ENCODE assay signal across 23 cellular contexts in the genomic region with DNA sequence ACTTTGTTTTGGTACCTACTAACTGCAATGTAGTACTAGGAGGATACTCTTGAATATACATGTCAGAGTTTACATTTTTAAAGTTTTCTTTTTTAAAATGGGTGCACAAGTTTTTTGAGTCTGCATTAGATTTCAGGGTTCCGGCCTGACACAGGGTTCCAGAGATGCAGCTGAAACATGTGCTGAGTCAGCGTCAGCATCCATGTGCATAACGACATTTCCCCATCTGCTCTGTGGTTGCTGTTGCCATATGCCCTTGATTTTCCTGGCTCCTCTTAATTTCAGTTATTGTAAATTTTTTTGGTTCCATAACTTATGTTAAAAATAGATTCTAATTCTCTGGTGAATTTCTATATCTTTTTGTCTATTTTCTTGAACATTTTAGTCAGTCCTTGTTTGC. TPM values are rescaled to one million over a fixed set of nuclear protein-coding genes. Genes with fewer than 3 reads are reported as not detected.
A peak's percentile ranks its signal among the peaks of the same experiment; 100 is the strongest.
DNase-seq lines count a peak whose midpoint lies in the region; ATAC-seq, FAIRE-seq and TF ChIP-seq lines count a peak whose summit lies in the region.
"Had no signal": no experiment of that assay in that cellular context is flagged by ENCODE, and none has a peak within 500 bp of the region (broad histone marks: within the 10 kb centered on the region; RNA-seq: fewer than 3 reads in every experiment).

No MANE protein-coding gene starts in this region.

- H2BK15ac ChIP-seq in H1 (ENCODE audit: low read length), result no peak overlapping the region

- H4K5ac ChIP-seq in H1 (ENCODE audit: insufficient read length, low read depth, low read length), result no peak overlapping the region

- H3K79me2 ChIP-seq in GM23338 (replicated peaks; ENCODE audit: insufficient read depth) (no peaks in the 10 kb centered on the region), H1 (ENCODE audit: control insufficient read depth in 1 of 2, insufficient read depth in 2 of 2, low read length in 2 of 2) (no peaks in the 10 kb centered on the region)

- H4K20me1 ChIP-seq in GM23338 (replicated peaks; ENCODE audit: insufficient read depth) (no peaks in the 10 kb centered on the region), H1 (replicated peaks in 1 of 2; ENCODE audit: control insufficient read depth in 1 of 2, insufficient read depth in 2 of 2, low read length in 2 of 2) (no peaks in the 10 kb centered on the region)
- H4K20me1 ChIP-seq: BLaER1 treated with 17β-estradiol and CSF1 and Interleukin-3, amounts not matched to agents 10 nM and 100 nM had no signal

- FAIRE-seq in H1 (lab: Jason Lieb, UNC), result no peak
- FAIRE-seq: GM12891 had no signal

- peaks cover 10% of the 10 kb centered on the region; the same call in 1 of the 2 replicates for H3K4me1 ChIP-seq in GM23338 (ENCODE audit: insufficient read depth)
- no peaks in the 10 kb centered on the region for H3K4me1 ChIP-seq in H1 (replicated peaks in 1 of 4; ENCODE audit: control insufficient read depth in 3 of 4, insufficient read depth in 4 of 4, low read length in 3 of 4)

- POLR2A ChIA-PET in H1 (lab: Charles Lee; ENCODE audit: partially characterized antibody), result no interaction called here

- H3K27ac Mint-ChIP-seq in GM23338, result no peak overlapping the region
- H3K27ac Mint-ChIP-seq: CD8-positive, alpha-beta T cell had no signal

- H3K18ac ChIP-seq in H1 (ENCODE audit: extremely low read depth, low read length), result peak overlapping the region; percentile 57; the same call in 1 of the 2 replicates

- H3K27me3 ChIP-seq in GM23338 (ENCODE audit: insufficient read depth), result no peaks in the 10 kb centered on the region
- H3K27me3 ChIP-seq in H1 (replicated peaks in 1 of 4; ENCODE audit: control insufficient read depth in 3 of 4, extremely low read depth in 1 of 4, insufficient read depth in 3 of 4, low read length in 3 of 4), result no peaks in the 10 kb centered on the region
- H3K27me3 ChIP-seq: BLaER1 treated with 17β-estradiol and CSF1 and Interleukin-3, amounts not matched to agents 10 nM and 100 nM had no signal

- no peak for TF ChIP-seq RAD21 in H1 (IDR thresholded peaks at IDR 0.05 in 1 of 2, conservative IDR thresholded peaks at IDR 0.05 in 1 of 2; ENCODE audit: low read depth in 2 of 2, low read length in 2 of 2)

- no peaks in the 10 kb centered on the region for H3K36me3 Mint-ChIP-seq in GM23338 (ENCODE audit: low read depth)
- H3K36me3 Mint-ChIP-seq: CD8-positive, alpha-beta T cell had no signal

- H4K91ac ChIP-seq in H1 (replicated peaks; ENCODE audit: insufficient read length, low read length), result no peak overlapping the region

- H2BK20ac ChIP-seq in H1 (ENCODE audit: low read length), result no peak overlapping the region

- no peak overlapping the region for H3K14ac ChIP-seq in H1 (ENCODE audit: insufficient read length)

- H3K36me3 ChIP-seq in GM23338 (ENCODE audit: insufficient read depth) (no peaks in the 10 kb centered on the region), H1 (ENCODE audit: control insufficient read depth in 2 of 4, insufficient read depth in 4 of 4, low read length in 3 of 4) (no peaks in the 10 kb centered on the region)
- H3K36me3 ChIP-seq: BLaER1 treated with 17β-estradiol and CSF1 and Interleukin-3, amounts not matched to agents 10 nM and 100 nM had no signal

- H3K23ac ChIP-seq in H1 (ENCODE audit: insufficient read length), result no peak overlapping the region

- peak overlapping the region; percentile 98 for H2AFZ ChIP-seq in GM23338
- 0 out of 2 replicates have a peak overlapping the region, but pooled peaks have one; percentile 7 for H2AFZ ChIP-seq in H1 (ENCODE audit: low read length)

- H3K9ac ChIP-seq in H1 (replicated peaks in 1 of 4; ENCODE audit: extremely low read depth in 1 of 4, low read depth in 3 of 4, low read length in 3 of 4), result no peak overlapping the region
- H3K9ac ChIP-seq: BLaER1 treated with 17β-estradiol and CSF1 and Interleukin-3, amounts not matched to agents 10 nM and 100 nM; SK-N-SH had no signal

- WGBS in H1 (ENCODE audit: extremely low coverage in 1 of 2, insufficient coverage in 1 of 2, insufficient read length in 1 of 2, insufficient replicate concordance in 2 of 2, low coverage in 1 of 2, low lambda C conversion rate in 2 of 2, missing lambda C conversion rate in 1 of 2), 2 experiments, result 96% methylated on average over 3 of the region's 3 CpGs; no CpG with 5 or more reads in 1 of the 2 experiments

- no peaks in the 10 kb centered on the region for H3K9me3 ChIP-seq in H1 (ENCODE audit: insufficient read depth in 2 of 2, low read depth in 1 of 2, low read length in 1 of 2)
- H3K9me3 ChIP-seq: BLaER1 treated with 17β-estradiol and CSF1 and Interleukin-3, amounts not matched to agents 10 nM and 100 nM; SK-N-SH had no signal

- no peaks in the 10 kb centered on the region for H3K27me3 Mint-ChIP-seq in GM23338 (ENCODE audit: insufficient read depth, low read depth, poor library complexity)

- no peak overlapping the region for H2BK120ac ChIP-seq in H1 (replicated peaks; ENCODE audit: low read depth, low read length)

- no peak overlapping the region for H2BK5ac ChIP-seq in H1 (ENCODE audit: low read depth, low read length)

- H3K9me3 Mint-ChIP-seq in GM23338, result no peaks in the 10 kb centered on the region
- H3K9me3 Mint-ChIP-seq: CD8-positive, alpha-beta T cell had no signal

- no peak overlapping the region for H3K4me3 ChIP-seq in AG10803 (ENCODE audit: low read length)
- H3K4me3 ChIP-seq in GM23338, result no peak overlapping the region
- no peak overlapping the region for H3K4me3 ChIP-seq in H1 (ENCODE audit: extremely low read depth in 1 of 4, insufficient read depth in 2 of 4, low read depth in 3 of 4, low read length in 4 of 4)
- H3K4me3 ChIP-seq: BLaER1 treated with 17β-estradiol and CSF1 and Interleukin-3, amounts not matched to agents 10 nM and 100 nM had no signal

- H3F3A ChIP-seq in GM23338 (replicated peaks; ENCODE audit: low read depth), result no peaks in the 10 kb centered on the region

- ATAC-seq in GM23338 (no peak), HG03135 (IDR thresholded peaks at IDR 0.05; ENCODE audit: unreplicated experiment) (no peak), GM18498 (IDR thresholded peaks at IDR 0.05; ENCODE audit: unreplicated experiment) (no peak)
- ATAC-seq: CD8-positive, alpha-beta T cell; Panc1 had no signal

- H3K56ac ChIP-seq in H1 (replicated peaks; ENCODE audit: insufficient read length, low read depth, low read length), result no peak overlapping the region

- no peak overlapping the region for H3K4me2 ChIP-seq in GM23338
- H3K4me2 ChIP-seq in H1 (ENCODE audit: insufficient read depth in 1 of 2, low read depth in 2 of 2, low read length in 2 of 2), result no peak overlapping the region
- H3K4me2 ChIP-seq: BLaER1 treated with 17β-estradiol and CSF1 and Interleukin-3, amounts not matched to agents 10 nM and 100 nM; SK-N-SH had no signal

- H3K4me3 Mint-ChIP-seq in GM23338, result no peak overlapping the region
- H3K4me3 Mint-ChIP-seq: CD8-positive, alpha-beta T cell had no signal

- H3K27ac ChIP-seq in GM23338 (ENCODE audit: low read depth) (no peak overlapping the region), H1 (ENCODE audit: low read depth, low read length) (no peak overlapping the region)
- H3K27ac ChIP-seq: BLaER1 treated with 17β-estradiol and CSF1 and Interleukin-3, amounts not matched to agents 10 nM and 100 nM had no signal

- no peak overlapping the region for H2AK5ac ChIP-seq in H1 (ENCODE audit: low read depth, low read length)

- TF ChIP-seq CTCF in AG10803 (conservative IDR thresholded peaks at IDR 0.05; ENCODE audit: low read length), result no peak
- no peak for TF ChIP-seq CTCF in GM23338 (conservative IDR thresholded peaks at IDR 0.05; ENCODE audit: low read depth in 2 of 2)
- no peak for TF ChIP-seq CTCF in H1 (IDR thresholded peaks at IDR 0.05; ENCODE audit: control extremely low read depth in 1 of 3, insufficient read depth in 1 of 3, low read depth in 1 of 3, low read length in 3 of 3)

- H3K4ac ChIP-seq in H1 (replicated peaks; ENCODE audit: insufficient read length, low read depth, low read length), result no peak overlapping the region

- no peak for TF ChIP-seq EP300 in H1 (IDR thresholded peaks at IDR 0.05; ENCODE audit: borderline replicate concordance in 1 of 2, low read depth in 2 of 2, low read length in 2 of 2)

- no peak for TF ChIP-seq POLR2A in H1 (IDR thresholded peaks at IDR 0.05; ENCODE audit: control extremely low read depth in 1 of 2, low read depth in 2 of 2, low read length in 2 of 2)

- H4K8ac ChIP-seq in H1 (ENCODE audit: extremely low read depth, insufficient read depth, low read length), result no peak overlapping the region

- CTCF ChIA-PET in H1 (lab: Charles Lee; ENCODE audit: partially characterized antibody), result no interaction called here

- peaks cover 10% of the 10 kb centered on the region; the same call in 2 of the 3 replicates for H3K4me1 Mint-ChIP-seq in GM23338

- H3K9me2 ChIP-seq in GM23338 (ENCODE audit: insufficient read depth), result no peaks in the 10 kb centered on the region
- H3K9me2 ChIP-seq: SK-N-SH had no signal

- no peaks in the 10 kb centered on the region for H3K79me1 ChIP-seq in H1 (ENCODE audit: low read depth, low read length)

- DNase-seq in AG10803 (ENCODE audit: low read depth) (peak; percentile 54), GM23338 (ENCODE audit: low spot score) (no peak), NCI-H446 (lab: John Stamatoyannopoulos, UW) (peak; percentile 58 to 70), H1 (ENCODE audit: low read depth in 1 of 2, low spot score in 2 of 2) (no peak), GF-D8 (lab: John Stamatoyannopoulos, UW) (no peak), NCI-H526 (lab: John Stamatoyannopoulos, UW) (no peak)
- DNase-seq: CD8-positive, alpha-beta T cell; DMS79; GOT3; KBM-7; MM.1S; NCI-H1048; NCI-H1417 treated with DMSO at 0.1 percent for 48 hours; NCI-H2029; NCI-H748 treated with DMSO at 0.1 percent for 48 hours; SIG-M5; SK-N-SH; T-helper 2 cell had no signal

- H3K23me2 ChIP-seq in H1 (ENCODE audit: low read depth, low read length), result no peaks in the 10 kb centered on the region

- H2BK12ac ChIP-seq in H1 (ENCODE audit: low read depth, low read length), result no peak overlapping the region

RNA-seq across cellular contexts. Expression of a gene that starts 12.3 kb away (rescaled TPM):
- 43.8 and 45.4 TPM in 2 replicates for total RNA-seq in GM23338 (2014; rRNA removed; shearing (Covaris generic))
- polyA plus RNA-seq in GM23338 (2016; fragmentation: Nextera tagmentation; extraction: Ambion mirVana) (19.2 and 21.0 TPM in 2 replicates), H1 (2011; rRNA removed) (38.1 and 39.6 TPM in 2 replicates)
- 63.1 and 66.3 TPM in 2 replicates for total RNA-seq in H1 (2021; fragmentation: NEBNext Ultra II Directional; extraction: Animal tissue kit (Norgen Biotek cat#: 25700))
- polyA plus RNA-seq in H1 (2011; cell fraction: cytosol; rRNA removed), result 52.2 TPM
- 38.2 TPM for polyA plus RNA-seq in H1 (2011; cell fraction: nucleus; rRNA removed)
- 55.7 to 68.2 TPM (median 61.8 TPM) in 4 replicates for polyA plus RNA-seq in H1 (2012, experiment 1 of 2)
- 33.9 TPM for polyA plus RNA-seq in H1 (2012, experiment 2 of 2)
- polyA plus RNA-seq in H1 (2013, experiment 1 of 2), result 24.9 TPM
- 23.7 TPM for polyA plus RNA-seq in H1 (2013, experiment 2 of 2)
- 74.4 and 104 TPM in 2 replicates for polyA minus RNA-seq in H1 (2011; rRNA and poly(A)+ RNA removed)
- polyA minus RNA-seq in H1 (2011; cell fraction: cytosol; rRNA and poly(A)+ RNA removed), result 33.6 TPM
- polyA minus RNA-seq in H1 (2011; cell fraction: nucleus; rRNA and poly(A)+ RNA removed), result 27.2 TPM

RNA-seq across cellular contexts. Expression of a gene that starts 27.3 kb away (rescaled TPM):
- 7.3 and 9.0 TPM in 2 replicates for total RNA-seq in GM23338 (2014; rRNA removed; shearing (Covaris generic))
- polyA plus RNA-seq in GM23338 (2016; fragmentation: Nextera tagmentation; extraction: Ambion mirVana) (7.4 and 7.7 TPM in 2 replicates), H1 (2011; rRNA removed) (0.99 and 1.6 TPM in 2 replicates)
- total RNA-seq in H1 (2021; fragmentation: NEBNext Ultra II Directional; extraction: Animal tissue kit (Norgen Biotek cat#: 25700)), result 12.4 and 13.9 TPM in 2 replicates
- polyA plus RNA-seq in H1 (2011; cell fraction: cytosol; rRNA removed), result 3.5 TPM
- 1.4 TPM for polyA plus RNA-seq in H1 (2011; cell fraction: nucleus; rRNA removed)
- 3.9 to 8.6 TPM (median 4.4 TPM) in 4 replicates for polyA plus RNA-seq in H1 (2012, experiment 1 of 2)
- polyA plus RNA-seq in H1 (2012, experiment 2 of 2), result 4.2 TPM
- polyA plus RNA-seq in H1 (2013, experiment 1 of 2), result 6.5 TPM
- polyA plus RNA-seq in H1 (2013, experiment 2 of 2), result 6.2 TPM
- 1.6 and 2.2 TPM in 2 replicates for polyA minus RNA-seq in H1 (2011; rRNA and poly(A)+ RNA removed)
- 8.7 TPM for polyA minus RNA-seq in H1 (2011; cell fraction: cytosol; rRNA and poly(A)+ RNA removed)
- polyA minus RNA-seq in H1 (2011; cell fraction: nucleus; rRNA and poly(A)+ RNA removed), result 3.8 TPM

Comparison
In these comparisons a context has a peak if more than half of its experiments do, and no peak if none do; other contexts are left out.
1. DNase-seq: peak in AG10803 (single experiment) and NCI-H446 (2 of 2); none in GM23338 (single experiment), H1 (0 of 2), GF-D8 (single experiment) and NCI-H526 (0 of 2).